Comparison of ENCODE assay signal across 21 cellular contexts in genomic region chr21:43626390-43626789, GRCh38. TPM values are rescaled to one million over a fixed set of nuclear protein-coding genes. Genes with fewer than 3 reads are reported as not detected.
"Had no signal": no experiment of that assay in that cellular context is flagged by ENCODE, and none has a peak within 500 bp of the region (broad histone marks: within the 10 kb centered on the region; RNA-seq: fewer than 3 reads in every experiment).

No MANE protein-coding gene starts in this region.

- DNase-seq: activated CD4-positive, alpha-beta memory T cell treated with anti-CD3 and anti-CD28 coated beads, Interleukin-2, amount 10 ng/mL, durations not matched to agents 7 days and 5 days; activated CD4-positive, alpha-beta T cell treated with anti-CD3 and anti-CD28 coated beads for 48 hours; activated effector memory CD4-positive, alpha-beta T cell treated with Interleukin-2 at 50 U/mL for 16 hours; activated naive CD4-positive, alpha-beta T cell treated with anti-CD3 and anti-CD28 coated beads for 36 hours; activated naive CD8-positive, alpha-beta T cell treated with anti-CD3 and anti-CD28 coated beads, Interleukin-2, amount 10 ng/mL, durations not matched to agents 7 days and 5 days; activated T-cell treated with anti-CD3 and anti-CD28 coated beads, Interleukin-2, amount 50 U/mL, for 72 hours; aorta; brain microvascular endothelial cell; caudate nucleus; effector CD8-positive, alpha-beta T cell; glutamatergic neuron; hippocampal formation; naive thymus-derived CD8-positive, alpha-beta T cell; right cardiac atrium; SK-N-SH; stimulated activated CD4-positive, alpha-beta T cell treated with anti-CD3 and anti-CD28 coated beads, Interleukin-15, amount 100 ng/mL, for 24 hours; T-helper 2 cell; upper lobe of left lung had no signal

- H3K27ac ChIP-seq: brain microvascular endothelial cell, prostate gland, thoracic aorta, upper lobe of left lung had no signal

- H3K9ac ChIP-seq: SK-N-SH had no signal

- ATAC-seq: activated T-cell treated with anti-CD3 and anti-CD28 coated beads, Interleukin-2, amount 50 U/mL, for 72 hours; naive thymus-derived CD8-positive, alpha-beta T cell; stimulated activated memory B cell treated with anti-CD40 and anti-IgM and Interleukin-4, amounts not matched to agents 10 μg/mL and 1 μg/mL and 100 μg/mL, for 72 hours had no signal

- H3K4me2 ChIP-seq: SK-N-SH had no signal

- H3K27me3 ChIP-seq: brain microvascular endothelial cell, upper lobe of left lung had no signal

- H3K4me1 ChIP-seq: prostate gland, upper lobe of left lung had no signal

- H3K9me3 ChIP-seq: prostate gland, SK-N-SH, thoracic aorta had no signal

- H3K4me3 ChIP-seq: prostate gland, thoracic aorta, upper lobe of left lung had no signal

- H3K36me3 ChIP-seq: brain microvascular endothelial cell, prostate gland, thoracic aorta, upper lobe of left lung had no signal

RNA-seq across cellular contexts. Expression of gene HSF2BP, which starts 32.9 kb away (rescaled TPM):
- polyA plus RNA-seq: aorta had no signal
